19 cellular contexts compared by ENCODE assay signal in the genomic region with DNA sequence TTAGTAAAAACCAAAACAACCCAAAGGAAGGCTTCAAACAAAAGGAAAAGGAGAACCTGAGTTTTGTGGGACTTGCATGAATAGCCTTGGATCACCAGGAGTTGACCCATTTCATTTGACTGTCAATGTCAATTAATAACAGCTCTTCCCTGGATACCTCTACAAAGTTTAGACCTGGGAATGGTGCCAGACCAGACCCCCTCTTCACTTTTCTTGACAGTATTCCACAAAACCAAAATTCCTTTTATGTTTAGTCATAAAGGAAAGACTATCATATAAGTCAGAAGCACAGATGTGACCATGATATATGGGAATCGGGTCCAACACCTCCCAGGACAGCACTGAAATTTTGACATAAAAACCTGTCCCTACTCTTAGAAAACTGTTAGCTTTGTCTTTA.
DNase-seq lines count a peak whose midpoint lies in the region; ATAC-seq, FAIRE-seq and TF ChIP-seq lines count a peak whose summit lies in the region.
"Had no signal": no experiment of that assay in that cellular context is flagged by ENCODE, and none has a peak within 500 bp of the region (broad histone marks: within the 10 kb centered on the region; RNA-seq: fewer than 3 reads in every experiment).

No MANE protein-coding gene starts in this region.

- H3K9me3 ChIP-seq in SK-N-SH (no peaks in the 10 kb centered on the region), mesenchymal stem cell (ENCODE audit: control insufficient read depth, low read length) (no peaks in the 10 kb centered on the region)
- H3K9me3 ChIP-seq: BLaER1 had no signal

- no peak overlapping the region for H2BK5ac ChIP-seq in mesenchymal stem cell (ENCODE audit: low read depth, low read length, poor library complexity, severe bottlenecking)

- no peak overlapping the region for H3K23ac ChIP-seq in mesenchymal stem cell (ENCODE audit: low read length in 2 of 2)

- no peak overlapping the region for H3K18ac ChIP-seq in mesenchymal stem cell (ENCODE audit: low read depth in 1 of 2, low read length in 2 of 2)

- H3K4ac ChIP-seq in mesenchymal stem cell (ENCODE audit: low read depth in 1 of 2, low read length in 2 of 2), result no peak overlapping the region

- no peak overlapping the region for H4K8ac ChIP-seq in mesenchymal stem cell (ENCODE audit: low read length)

- H3K27me3 Mint-ChIP-seq in activated naive CD8-positive, alpha-beta T cell treated with anti-CD3 and anti-CD28 coated beads for 36 hours, result no peaks in the 10 kb centered on the region
- H3K27me3 Mint-ChIP-seq: CD4-positive, alpha-beta memory T cell had no signal

- no peaks in the 10 kb centered on the region for H4K20me1 ChIP-seq in SK-N-SH (ENCODE audit: insufficient read depth)
- H4K20me1 ChIP-seq: BLaER1 had no signal

- H3K9me2 ChIP-seq in SK-N-SH, result no peaks in the 10 kb centered on the region

- no peak overlapping the region for H3K14ac ChIP-seq in mesenchymal stem cell (ENCODE audit: low read length in 2 of 2)

- no peaks in the 10 kb centered on the region for H3K36me3 Mint-ChIP-seq in activated naive CD8-positive, alpha-beta T cell treated with anti-CD3 and anti-CD28 coated beads for 36 hours
- H3K36me3 Mint-ChIP-seq: CD14-positive monocyte; CD4-positive, alpha-beta memory T cell had no signal

- H3K79me2 ChIP-seq in SK-N-SH (ENCODE audit: insufficient read depth), result no peaks in the 10 kb centered on the region

- no peak overlapping the region for H3K27ac Mint-ChIP-seq in activated naive CD8-positive, alpha-beta T cell treated with anti-CD3 and anti-CD28 coated beads for 36 hours
- H3K27ac Mint-ChIP-seq: CD14-positive monocyte; CD4-positive, alpha-beta memory T cell; H9 had no signal

- H3K4me3 Mint-ChIP-seq in activated naive CD8-positive, alpha-beta T cell treated with anti-CD3 and anti-CD28 coated beads for 36 hours, result no peak overlapping the region
- H3K4me3 Mint-ChIP-seq: CD14-positive monocyte; CD4-positive, alpha-beta memory T cell; H9 had no signal

- H3K27ac ChIP-seq in SK-N-SH (ENCODE audit: low read depth in 2 of 2, low read length in 1 of 2), result no peak overlapping the region
- H3K27ac ChIP-seq in mesenchymal stem cell (ENCODE audit: low read length, poor library complexity, severe bottlenecking), result peak overlapping the region; percentile 33
- H3K27ac ChIP-seq: BLaER1 had no signal

- H2BK15ac ChIP-seq in mesenchymal stem cell (ENCODE audit: low read depth, poor library complexity, severe bottlenecking), result no peak overlapping the region

- no peak overlapping the region for H4K91ac ChIP-seq in mesenchymal stem cell (ENCODE audit: low read length)

- TF ChIP-seq EP300 in SK-N-SH (IDR thresholded peaks at IDR 0.05; ENCODE audit: borderline replicate concordance in 1 of 2, low read depth in 1 of 2, low read length in 1 of 2), result peak in 1 of 2 experiments; percentile 68; a peak in 2 of 4 replicates

- DNase-seq in HK-2 (ENCODE audit: unreplicated experiment), result peak; percentile 31
- DNase-seq in SK-N-SH, result no peak
- DNase-seq in astrocyte of the hippocampus (ENCODE audit: low read depth, low spot score), result peak; percentile 25
- DNase-seq in mesenchymal stem cell, result no peak
- no peak for DNase-seq in GM12891 (ENCODE audit: insufficient read length, low spot score)
- no peak for DNase-seq in activated naive CD8-positive, alpha-beta T cell treated with anti-CD3 and anti-CD28 coated beads for 36 hours
- DNase-seq in GM20000 (ENCODE audit: low spot score), result no peak
- DNase-seq: 8988T; CD4-positive, alpha-beta memory T cell; DND-41; H9; KG1 had no signal

- no peaks in the 10 kb centered on the region for H3F3A ChIP-seq in SK-N-SH (replicated peaks; ENCODE audit: insufficient read depth)

- CTCF ChIA-PET in SK-N-SH (lab: Yijun Ruan, JAX), result interaction anchor here (1.0 kb wide), 1 partner anchor 21 kb away, joined by 3 read pairs; no protein-coding TSS in a partner anchor

- H3K4me1 ChIP-seq in SK-N-SH (ENCODE audit: control insufficient read depth in 1 of 2, insufficient read depth in 2 of 2, low read depth in 1 of 2, low read length in 1 of 2) (no peaks in the 10 kb centered on the region), mesenchymal stem cell (ENCODE audit: control insufficient read depth, insufficient read depth, low read depth, low read length) (no peaks in the 10 kb centered on the region)

- no peak for TF ChIP-seq POLR2A in GM12891 (IDR thresholded peaks at IDR 0.05; ENCODE audit: low read depth, low read length)

- no peaks in the 10 kb centered on the region for H3K36me3 ChIP-seq in SK-N-SH (replicated peaks in 1 of 2; ENCODE audit: control insufficient read depth in 1 of 2, insufficient read depth in 2 of 2, low read length in 1 of 2)
- H3K36me3 ChIP-seq in mesenchymal stem cell (ENCODE audit: control insufficient read depth in 1 of 2, insufficient read depth in 2 of 2, low read depth in 1 of 2, low read length in 2 of 2), result no peaks in the 10 kb centered on the region
- H3K36me3 ChIP-seq: BLaER1 had no signal

- no peak for TF ChIP-seq CTCF in SK-N-SH (IDR thresholded peaks at IDR 0.05)
- no peak for TF ChIP-seq CTCF in GM20000 (IDR thresholded peaks at IDR 0.05; ENCODE audit: extremely low read depth, missing control alignments)

- no peak overlapping the region for H2BK12ac ChIP-seq in mesenchymal stem cell (ENCODE audit: low read length in 2 of 2)

- H3K79me1 ChIP-seq in mesenchymal stem cell (replicated peaks; ENCODE audit: low read length, poor library complexity, severe bottlenecking), result no peaks in the 10 kb centered on the region

- no peak for TF ChIP-seq RAD21 in SK-N-SH (IDR thresholded peaks at IDR 0.05; ENCODE audit: low read length)

- H3K9me3 Mint-ChIP-seq in activated naive CD8-positive, alpha-beta T cell treated with anti-CD3 and anti-CD28 coated beads for 36 hours, result no peaks in the 10 kb centered on the region
- H3K9me3 Mint-ChIP-seq: H9 had no signal

- POLR2A ChIA-PET in SK-N-SH (lab: Yijun Ruan, JAX), result no interaction called here

- H3K27me3 ChIP-seq in SK-N-SH (ENCODE audit: insufficient read depth) (no peaks in the 10 kb centered on the region), mesenchymal stem cell (ENCODE audit: control insufficient read depth in 1 of 2, insufficient read depth in 1 of 2, low read length in 2 of 2) (no peaks in the 10 kb centered on the region)
- H3K27me3 ChIP-seq: BLaER1 had no signal

- WGBS in SK-N-SH (ENCODE audit: low lambda C conversion rate), result 64% methylated on average over 1 of the region's 1 CpG
- WGBS in mesenchymal stem cell, result 100% methylated on average over 1 of the region's 1 CpG

- H3K4me2 ChIP-seq in SK-N-SH (no peak overlapping the region), mesenchymal stem cell (ENCODE audit: low read length, poor library complexity, severe bottlenecking) (no peak overlapping the region)
- H3K4me2 ChIP-seq: BLaER1 had no signal

- no peak overlapping the region for H2BK120ac ChIP-seq in mesenchymal stem cell (ENCODE audit: low read depth, low read length)

- H3K4me3 ChIP-seq in SK-N-SH (ENCODE audit: low read depth in 2 of 2, low read length in 1 of 2), result no peak overlapping the region
- H3K4me3 ChIP-seq in mesenchymal stem cell (ENCODE audit: insufficient read depth in 1 of 2, low read depth in 1 of 2, low read length in 2 of 2), result no peak overlapping the region
- H3K4me3 ChIP-seq: BLaER1 had no signal

- FAIRE-seq in GM12891 (lab: Jason Lieb, UNC), result no peak
- FAIRE-seq: G401.6, GM12892, GM18507, H1 had no signal

- H2AK5ac ChIP-seq in mesenchymal stem cell (ENCODE audit: low read length, severe bottlenecking), result no peak overlapping the region

- H3K4me1 Mint-ChIP-seq in activated naive CD8-positive, alpha-beta T cell treated with anti-CD3 and anti-CD28 coated beads for 36 hours, result no peaks in the 10 kb centered on the region
- H3K4me1 Mint-ChIP-seq: CD14-positive monocyte; CD4-positive, alpha-beta memory T cell; H9 had no signal

- H2AFZ ChIP-seq in SK-N-SH (ENCODE audit: low read depth) (no peak overlapping the region), mesenchymal stem cell (ENCODE audit: low read depth, low read length) (no peak overlapping the region)

- no peak for ATAC-seq in GM18867 (IDR thresholded peaks at IDR 0.05; ENCODE audit: unreplicated experiment)

- H3K9ac ChIP-seq in SK-N-SH (no peak overlapping the region), mesenchymal stem cell (ENCODE audit: low read length) (no peak overlapping the region)
- H3K9ac ChIP-seq: BLaER1 had no signal

TF ChIP-seq in SK-N-SH, 30 proteins besides CTCF, POLR2A, EP300 and RAD21 (continues in another document):
- no peak for TF ChIP-seq FOXM1 (IDR thresholded peaks at IDR 0.05; ENCODE audit: low read depth)
- TF ChIP-seq RXRA (IDR thresholded peaks at IDR 0.05; ENCODE audit: borderline replicate concordance, low read depth), result 0 out of 2 replicates have a peak, but pooled peaks have one; percentile 25

TF ChIP-seq in GM12891, 5 proteins besides CTCF, POLR2A, EP300 and RAD21:
- no peak for TF ChIP-seq POU2F2 (IDR thresholded peaks at IDR 0.05; ENCODE audit: low read depth, low read length)
- TF ChIP-seq SPI1 (IDR thresholded peaks at IDR 0.05; ENCODE audit: low read depth, low read length), result no peak
- TF ChIP-seq PAX5 (IDR thresholded peaks at IDR 0.05; ENCODE audit: insufficient read depth, low read length, severe bottlenecking), result no peak
- TF ChIP-seq POLR2AphosphoS5 (IDR thresholded peaks at IDR 0.05; ENCODE audit: low read depth, low read length), result no peak
- TF ChIP-seq TAF1 (IDR thresholded peaks at IDR 0.05; ENCODE audit: low read depth, low read length), result no peak

Comparison
In these comparisons a context has a peak if more than half of its experiments do, and no peak if none do; other contexts are left out.
1. DNase-seq: peak in HK-2 (single experiment) and astrocyte of the hippocampus (single experiment); none in SK-N-SH (single experiment), mesenchymal stem cell (single experiment), GM12891 (single experiment), activated naive CD8-positive, alpha-beta T cell treated with anti-CD3 and anti-CD28 coated beads for 36 hours (single experiment) and GM20000 (single experiment).